In the genomic region with DNA sequence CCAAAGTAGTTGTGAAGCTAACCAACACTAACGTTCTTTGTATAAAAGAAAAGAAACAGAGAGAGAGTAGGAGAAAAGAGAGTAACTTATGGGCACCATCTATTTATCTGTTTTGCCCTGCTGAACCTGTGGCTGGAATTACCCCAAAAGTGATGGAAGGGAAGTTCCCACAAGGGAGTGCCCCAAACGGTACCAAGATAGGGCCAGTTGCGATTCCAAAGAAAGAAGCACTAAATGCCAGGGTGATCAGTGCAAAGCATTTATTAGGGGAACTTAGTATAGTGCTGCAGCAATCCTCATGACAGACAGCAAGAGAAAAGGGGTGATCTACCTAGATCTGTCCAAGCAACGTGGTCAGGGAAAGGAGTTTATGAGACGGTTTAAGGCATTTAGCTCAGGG, we compare ENCODE assay signal across 27 cellular contexts.
"Had no signal": no experiment of that assay in that cellular context is flagged by ENCODE, and none has a peak within 500 bp of the region (broad histone marks: within the 10 kb centered on the region; RNA-seq: fewer than 3 reads in every experiment).

No MANE protein-coding gene starts in this region.

- H3K27ac Mint-ChIP-seq: immature natural killer cell; naive thymus-derived CD8-positive, alpha-beta T cell; nephron; neural progenitor cell; progenitor cell of endocrine pancreas; stimulated activated memory B cell treated with anti-CD40 and anti-IgM and Interleukin-4, amounts not matched to agents 10 μg/mL and 1 μg/mL and 100 μg/mL, for 72 hours; stimulated activated naive CD8-positive, alpha-beta T cell treated with anti-CD3 and anti-CD28 coated beads, Interleukin-15, amount 100 ng/mL, for 72 hours; type B pancreatic cell had no signal

- H3K4me1 Mint-ChIP-seq: immature natural killer cell; naive thymus-derived CD8-positive, alpha-beta T cell; neural progenitor cell; stimulated activated memory B cell treated with anti-CD40 and anti-IgM and Interleukin-4, amounts not matched to agents 10 μg/mL and 1 μg/mL and 100 μg/mL, for 72 hours; stimulated activated naive CD8-positive, alpha-beta T cell treated with anti-CD3 and anti-CD28 coated beads, Interleukin-15, amount 100 ng/mL, for 72 hours had no signal

- DNase-seq: immature natural killer cell; kidney; left colon; left lung; lower lobe of right lung; mammary epithelial cell; mesenchymal stem cell; naive thymus-derived CD8-positive, alpha-beta T cell; occipital lobe; ovary; right lobe of liver; stimulated activated CD4-positive, alpha-beta T cell treated with anti-CD3 and anti-CD28 coated beads, Interleukin-1b, Interleukin-23, amount 100 ng/mL, for 48 hours; stimulated activated CD4-positive, alpha-beta T cell treated with anti-CD3 and anti-CD28 coated beads, Interleukin-2, amount 100 ng/mL, for 48 hours; stimulated activated CD4-positive, alpha-beta T cell treated with anti-CD3 and anti-CD28 coated beads, Interleukin-4, amount 100 ng/mL, for 4 hours; stimulated activated CD8-positive, alpha-beta memory T cell treated with anti-CD3 and anti-CD28 coated beads, Interleukin-4, amount 100 ng/mL, for 48 hours; stimulated activated naive CD4-positive, alpha-beta T cell treated with Interleukin-2 at 50 U/mL for 16 hours; stimulated activated naive CD8-positive, alpha-beta T cell treated with anti-CD3 and anti-CD28 coated beads, Interleukin-15, amount 100 ng/mL, for 72 hours; substantia nigra; uterus had no signal

- H3K36me3 Mint-ChIP-seq: immature natural killer cell; neural progenitor cell; stimulated activated memory B cell treated with anti-CD40 and anti-IgM and Interleukin-4, amounts not matched to agents 10 μg/mL and 1 μg/mL and 100 μg/mL, for 72 hours; type B pancreatic cell had no signal

- H3K4me3 ChIP-seq: left lung, lower lobe of right lung, neural progenitor cell, ovary, right atrium auricular region, right lobe of liver, smooth muscle cell, tibial nerve, uterus had no signal

- H3K27me3 Mint-ChIP-seq: stimulated activated memory B cell treated with anti-CD40 and anti-IgM and Interleukin-4, amounts not matched to agents 10 μg/mL and 1 μg/mL and 100 μg/mL, for 72 hours had no signal

- H3K4me3 Mint-ChIP-seq: immature natural killer cell; naive thymus-derived CD8-positive, alpha-beta T cell; nephron; neural progenitor cell; stimulated activated memory B cell treated with anti-CD40 and anti-IgM and Interleukin-4, amounts not matched to agents 10 μg/mL and 1 μg/mL and 100 μg/mL, for 72 hours; stimulated activated naive CD8-positive, alpha-beta T cell treated with anti-CD3 and anti-CD28 coated beads, Interleukin-15, amount 100 ng/mL, for 72 hours; type B pancreatic cell had no signal

- ATAC-seq: left colon; left lung; lower lobe of right lung; naive thymus-derived CD8-positive, alpha-beta T cell; right lobe of liver; stimulated activated memory B cell treated with anti-CD40 and anti-IgM and Interleukin-4, amounts not matched to agents 10 μg/mL and 1 μg/mL and 100 μg/mL, for 72 hours; stimulated activated naive CD8-positive, alpha-beta T cell treated with anti-CD3 and anti-CD28 coated beads, Interleukin-15, amount 100 ng/mL, for 72 hours had no signal
